In genomic region chr6:163413054-163413344, GRCh38 we compare ENCODE assay signal across 1 cellular context.
TF ChIP-seq lines count a peak whose summit lies in the region.

No MANE protein-coding gene starts in this region.

TF ChIP-seq in H1, 55 proteins besides CTCF, POLR2A, EP300 and RAD21 (continued from another document):
- TF ChIP-seq BRCA1 (IDR thresholded peaks at IDR 0.05; ENCODE audit: low read depth, low read length), result no peak
- no peak for TF ChIP-seq CHD2 (IDR thresholded peaks at IDR 0.05; ENCODE audit: low read length)
- no peak for TF ChIP-seq NRF1 (IDR thresholded peaks at IDR 0.05; ENCODE audit: low read depth, low read length)
- TF ChIP-seq SP1 (IDR thresholded peaks at IDR 0.05; ENCODE audit: low read depth, low read length), result no peak
- no peak for TF ChIP-seq SP2 (IDR thresholded peaks at IDR 0.05; ENCODE audit: low read length)
- no peak for TF ChIP-seq JUND (IDR thresholded peaks at IDR 0.05; ENCODE audit: low read length)
- TF ChIP-seq FOSL1 (IDR thresholded peaks at IDR 0.05; ENCODE audit: insufficient read depth, low read depth, low read length), result no peak
- no peak for TF ChIP-seq GTF2F1 (IDR thresholded peaks at IDR 0.05; ENCODE audit: borderline replicate concordance, low read depth, low read length)
